Comparison of ENCODE assay signal across 8 cellular contexts in genomic region chr5:143399616-143400540, GRCh38. TPM values are rescaled to one million over a fixed set of nuclear protein-coding genes. Genes with fewer than 3 reads are reported as not detected.
DNase-seq lines count a peak whose midpoint lies in the region; ATAC-seq, FAIRE-seq and TF ChIP-seq lines count a peak whose summit lies in the region.

No MANE protein-coding gene starts in this region.

- CTCF ChIA-PET in activated CD8-positive, alpha-beta memory T cell treated with anti-CD3 and anti-CD28 coated beads, Interleukin-2, amount 10 ng/mL, durations not matched to agents 7 days and 5 days (lab: Charles Lee), result interaction anchor here (1.4 to 2.0 kb wide), 2 partner anchors 170 to 425 kb away, joined by 3 to 10 read pairs; no protein-coding TSS in a partner anchor

- H3K36me3 ChIP-seq in kidney (ENCODE audit: control insufficient read depth in 1 of 2, insufficient read depth in 2 of 2, low read length in 2 of 2) (no peaks in the 10 kb centered on the region), thoracic aorta (no peaks in the 10 kb centered on the region)

- peak overlapping the region; percentile 11 for H3K27ac Mint-ChIP-seq in activated CD8-positive, alpha-beta memory T cell treated with anti-CD3 and anti-CD28 coated beads, Interleukin-2, amount 10 ng/mL, durations not matched to agents 7 days and 5 days
- H3K27ac Mint-ChIP-seq in activated naive CD8-positive, alpha-beta T cell, result peak overlapping the region; percentile 61

- no peak for ATAC-seq in activated CD8-positive, alpha-beta memory T cell treated with anti-CD3 and anti-CD28 coated beads, Interleukin-2, amount 10 ng/mL, durations not matched to agents 7 days and 5 days
- ATAC-seq in thoracic aorta (ENCODE audit: insufficient number of reproducible peaks, low FRiP score, low read depth), result no peak
- no peak for ATAC-seq in GM21619 (IDR thresholded peaks at IDR 0.05; ENCODE audit: unreplicated experiment)

- no peaks in the 10 kb centered on the region for H3K27me3 ChIP-seq in thoracic aorta (replicated peaks; ENCODE audit: insufficient read depth)

- H3K4me3 ChIP-seq in kidney (ENCODE audit: low read length in 2 of 2) (peak overlapping the region; percentile 81 to 91), thoracic aorta (peak overlapping the region; percentile 93)

- intact Hi-C loops in kidney (cut with DNase I), result loop anchor here (10.0 kb wide), 1 partner anchor 395 kb away; no protein-coding TSS in a partner anchor

- H3K9me3 Mint-ChIP-seq in activated CD8-positive, alpha-beta memory T cell treated with anti-CD3 and anti-CD28 coated beads, Interleukin-2, amount 10 ng/mL, durations not matched to agents 7 days and 5 days (ENCODE audit: low read depth), result no peaks in the 10 kb centered on the region
- H3K9me3 Mint-ChIP-seq in activated naive CD8-positive, alpha-beta T cell (ENCODE audit: low read depth), result no peaks in the 10 kb centered on the region

- H3K27ac ChIP-seq in kidney (ENCODE audit: low read depth in 2 of 2, low read length in 2 of 2), result peak overlapping the region in 1 of 2 donors; percentile 13
- H3K27ac ChIP-seq in thoracic aorta, result no peak overlapping the region

- peak overlapping the region; percentile 88 for H3K4me3 Mint-ChIP-seq in activated CD8-positive, alpha-beta memory T cell treated with anti-CD3 and anti-CD28 coated beads, Interleukin-2, amount 10 ng/mL, durations not matched to agents 7 days and 5 days
- H3K4me3 Mint-ChIP-seq in activated naive CD8-positive, alpha-beta T cell, result peak overlapping the region; percentile 92

- H3K9me3 ChIP-seq in kidney (ENCODE audit: control insufficient read depth in 1 of 2, low read length in 2 of 2) (no peaks in the 10 kb centered on the region), thoracic aorta (no peaks in the 10 kb centered on the region)

- peaks cover 0 to 12% of the 10 kb centered on the region in 2 donors for H3K4me1 ChIP-seq in kidney (ENCODE audit: control insufficient read depth in 1 of 2, insufficient read depth in 1 of 2, low read depth in 1 of 2, low read length in 2 of 2)
- H3K4me1 ChIP-seq in thoracic aorta (ENCODE audit: control insufficient read depth in 1 of 2, low read depth in 2 of 2), result peaks cover 31 to 60% of the 10 kb centered on the region in 2 donors

- TF ChIP-seq CTCF in kidney (IDR thresholded peaks at IDR 0.05; ENCODE audit: borderline replicate concordance, extremely low read depth, insufficient read depth) (no peak), thoracic aorta (IDR thresholded peaks at IDR 0.05) (no peak)

- H3K9ac ChIP-seq in kidney (ENCODE audit: low read length in 2 of 2), result peak overlapping the region in 1 of 2 donors; percentile 53

- H3K27me3 Mint-ChIP-seq in activated CD8-positive, alpha-beta memory T cell treated with anti-CD3 and anti-CD28 coated beads, Interleukin-2, amount 10 ng/mL, durations not matched to agents 7 days and 5 days, result no peaks in the 10 kb centered on the region
- H3K27me3 Mint-ChIP-seq in activated naive CD8-positive, alpha-beta T cell, result no peaks in the 10 kb centered on the region

- DNase-seq in activated CD8-positive, alpha-beta memory T cell treated with anti-CD3 and anti-CD28 coated beads, Interleukin-2, amount 10 ng/mL, durations not matched to agents 7 days and 5 days, result no peak
- DNase-seq in activated CD8-positive, alpha-beta memory T cell treated with anti-CD3 and anti-CD28 coated beads for 24 hours, result no peak
- DNase-seq in kidney (no peak), thoracic aorta (ENCODE audit: low spot score) (no peak), NCI-H1930 (lab: John Stamatoyannopoulos, UW) (no peak)
- no peak for DNase-seq in stimulated activated CD4-positive, alpha-beta T cell treated with anti-CD3 and anti-CD28 coated beads, Interleukin-2, amount 100 ng/mL, for 24 hours

- FAIRE-seq in kidney (lab: Jason Lieb, UNC), result no peak

- H3K4me1 Mint-ChIP-seq in activated CD8-positive, alpha-beta memory T cell treated with anti-CD3 and anti-CD28 coated beads, Interleukin-2, amount 10 ng/mL, durations not matched to agents 7 days and 5 days, result peaks cover 57% of the 10 kb centered on the region
- H3K4me1 Mint-ChIP-seq in activated naive CD8-positive, alpha-beta T cell (ENCODE audit: low read depth), result peaks cover 71% of the 10 kb centered on the region

- H3K36me3 Mint-ChIP-seq in activated CD8-positive, alpha-beta memory T cell treated with anti-CD3 and anti-CD28 coated beads, Interleukin-2, amount 10 ng/mL, durations not matched to agents 7 days and 5 days, result peaks cover 41% of the 10 kb centered on the region
- H3K36me3 Mint-ChIP-seq in activated naive CD8-positive, alpha-beta T cell, result peaks cover 27% of the 10 kb centered on the region

RNA-seq across cellular contexts. Expression of gene NR3C1, which starts 3.6 kb away (rescaled TPM):
- 10 to 100 TPM; 66.2 to 77.9 TPM for total RNA-seq in activated CD8-positive, alpha-beta memory T cell treated with anti-CD3 and anti-CD28 coated beads, Interleukin-2, amount 10 ng/mL, durations not matched to agents 7 days and 5 days
- total RNA-seq in kidney (69.0 TPM), thoracic aorta (10 to 100 TPM; 56.5 to 58.1 TPM)
- 23.4 TPM for polyA plus RNA-seq in kidney (ENCODE audit: insufficient read depth, low read depth, low replicate concordance)
